ENCODE assay signal across 1 cellular context in genomic region chr6:137949686-137950390, GRCh38.
TF ChIP-seq lines count a peak whose summit lies in the region.

No MANE protein-coding gene starts in this region.

TF ChIP-seq in GM12878, 131 proteins besides CTCF, POLR2A, EP300 and RAD21 (continued from another document):
- peak in 1 of 2 experiments; percentile 49; a peak in 3 of 4 replicates for TF ChIP-seq IKZF2 (IDR thresholded peaks at IDR 0.05)
- no peak for TF ChIP-seq PAX8 (IDR thresholded peaks at IDR 0.05)
- 0 out of 2 replicates have a peak, but pooled peaks have one; percentile 17 for TF ChIP-seq NBN (IDR thresholded peaks at IDR 0.05)
- no peak for TF ChIP-seq MYB (IDR thresholded peaks at IDR 0.05; ENCODE audit: borderline replicate concordance, low read depth, low read length)
- no peak for TF ChIP-seq RELA (IDR thresholded peaks at IDR 0.05; ENCODE audit: borderline replicate concordance, partially characterized antibody)
- TF ChIP-seq ZNF687 (IDR thresholded peaks at IDR 0.05), result peak; percentile 79
- peak; percentile 41; the same call in 1 of the 2 replicates for TF ChIP-seq IKZF1 (conservative IDR thresholded peaks at IDR 0.05)
